21 cellular contexts compared by ENCODE assay signal in the genomic region with DNA sequence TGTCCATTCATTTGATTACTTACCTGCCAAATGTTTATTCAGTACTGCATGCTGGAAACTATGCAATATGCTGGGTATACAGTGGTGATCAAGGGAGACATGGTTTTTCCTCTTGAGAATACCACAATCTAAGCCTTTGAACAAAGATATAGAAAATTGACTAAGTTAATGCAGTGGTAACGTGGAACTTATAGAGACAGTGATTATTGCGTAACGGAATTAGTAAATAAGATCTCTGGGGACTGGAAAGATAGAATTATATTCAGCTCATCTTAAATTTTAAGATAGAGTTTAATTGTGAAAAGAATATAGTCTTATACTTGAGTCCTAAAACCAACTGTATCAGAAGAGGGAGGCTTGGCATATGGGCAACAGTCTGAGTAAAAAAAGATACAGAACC.
"Had no signal": no experiment of that assay in that cellular context is flagged by ENCODE, and none has a peak within 500 bp of the region (broad histone marks: within the 10 kb centered on the region; RNA-seq: fewer than 3 reads in every experiment).

No MANE protein-coding gene starts in this region.

- H3K36me3 ChIP-seq: SJSA1 had no signal

- H3K27ac ChIP-seq: KMS-11, SJSA1, SK-N-MC had no signal

- H3K4me3 ChIP-seq: SJSA1, SK-N-MC had no signal

- H3K9ac ChIP-seq: KMS-11 had no signal

- H3K27me3 ChIP-seq: SJSA1 had no signal

- H3K4me1 ChIP-seq: SJSA1 had no signal

- FAIRE-seq: RCC 7860 had no signal

- H3K9me3 ChIP-seq: SJSA1 had no signal

- DNase-seq: NCI-H1092, NCI-H1105 treated with DMSO at 0.1 percent for 48 hours, NCI-H1417 treated with DMSO at 0.1 percent for 48 hours, NCI-H146, NCI-H1694 treated with DMSO at 0.1 percent for 48 hours, NCI-H1930, NCI-H2081 treated with DMSO at 0.1 percent for 48 hours, NCI-H2171, NCI-H226, NCI-H446, NCI-H510A, NCI-H524 treated with DMSO at 0.1 percent for 48 hours, NCI-H69, NCI-H774, Right ventricle myocardium superior, RPMI8226, SIG-M5 had no signal
